Comparison of ENCODE assay signal across 15 cellular contexts in the genomic region with DNA sequence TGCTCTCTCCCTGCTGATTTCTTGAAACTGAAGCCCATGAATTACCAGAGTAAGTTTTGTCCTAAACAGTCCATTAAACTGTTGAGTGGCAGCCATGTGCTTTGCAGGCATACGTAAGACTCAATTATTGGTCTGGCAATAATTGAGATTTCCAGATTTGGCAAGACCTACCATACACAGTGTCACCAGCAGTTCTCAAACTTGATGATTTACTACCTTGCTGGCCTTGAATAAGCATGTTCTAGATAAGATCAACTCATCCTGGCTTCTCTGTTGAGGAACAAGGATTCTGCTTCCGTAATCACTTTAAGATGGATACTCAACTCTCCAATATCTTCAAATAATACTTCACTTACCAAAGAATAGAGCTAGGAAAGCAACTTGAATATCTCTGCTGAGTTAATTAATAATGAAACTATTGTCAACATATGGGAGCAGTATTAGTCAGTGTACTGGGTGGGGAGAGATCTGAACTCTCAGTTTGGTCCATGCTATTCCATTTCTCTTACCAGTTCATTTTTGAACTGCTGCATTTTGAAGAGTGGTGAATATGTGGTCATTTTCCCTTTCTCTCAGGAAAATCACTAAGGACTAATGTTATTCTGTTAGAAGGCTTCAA.
"Had no signal": no experiment of that assay in that cellular context is flagged by ENCODE, and none has a peak within 500 bp of the region (broad histone marks: within the 10 kb centered on the region; RNA-seq: fewer than 3 reads in every experiment).

No MANE protein-coding gene starts in this region.

- ATAC-seq: esophagus mucosa; left cardiac atrium; lower lobe of right lung; pancreas; stimulated activated naive CD8-positive, alpha-beta T cell treated with anti-CD3 and anti-CD28 coated beads, Interleukin-15, Interleukin-2, amounts not matched to agents 100 U/mL and 50 U/mL, for 24 hours had no signal

- H3K27ac ChIP-seq: ascending aorta, lower lobe of right lung, pancreas, upper lobe of left lung had no signal

- H3K4me3 ChIP-seq: ascending aorta, lower lobe of right lung, pancreas, upper lobe of left lung had no signal

- DNase-seq: activated CD4-positive, alpha-beta memory T cell treated with anti-CD3 and anti-CD28 coated beads for 36 hours; activated CD8-positive, alpha-beta memory T cell treated with anti-CD3 and anti-CD28 coated beads, Interleukin-2, amount 50 U/mL, for 48 hours; activated naive CD4-positive, alpha-beta T cell; left cardiac atrium; lower lobe of right lung; naive B cell; pancreas; stimulated activated CD4-positive, alpha-beta T cell treated with anti-CD3 and anti-CD28 coated beads, Interleukin-4, amount 100 ng/mL, for 1 hour; stimulated activated CD8-positive, alpha-beta memory T cell treated with anti-CD3 and anti-CD28 coated beads, Interleukin-4, amount 100 ng/mL, for 48 hours; stimulated activated naive CD8-positive, alpha-beta T cell treated with anti-CD3 and anti-CD28 coated beads, Interleukin-15, Interleukin-2, amounts not matched to agents 100 U/mL and 50 U/mL, for 24 hours; upper lobe of left lung had no signal

- H3K36me3 ChIP-seq: ascending aorta, lower lobe of right lung, pancreas, upper lobe of left lung had no signal

- H3K9me3 ChIP-seq: ascending aorta, lower lobe of right lung, pancreas, upper lobe of left lung had no signal

- FAIRE-seq: bronchial epithelial cell, endometrium, pancreas had no signal

- H3K27me3 ChIP-seq: ascending aorta, pancreas, upper lobe of left lung had no signal

- H3K4me1 ChIP-seq: ascending aorta, lower lobe of right lung, pancreas, upper lobe of left lung had no signal
